In genomic region chr1:220281159-220281574, GRCh38 we compare ENCODE assay signal across 8 cellular contexts. TPM values are rescaled to one million over a fixed set of nuclear protein-coding genes. Genes with fewer than 3 reads are reported as not detected.
DNase-seq lines count a peak whose midpoint lies in the region; ATAC-seq and TF ChIP-seq lines count a peak whose summit lies in the region.

No MANE protein-coding gene starts in this region.

- no peak for ATAC-seq in HG02981 (IDR thresholded peaks at IDR 0.05; ENCODE audit: unreplicated experiment)
- no peak for ATAC-seq in activated T-helper 17 cell treated with anti-CD3 and anti-CD28 coated beads, Interleukin-2, amount 50 U/mL, for 72 hours (replicated peaks)

- CTCF ChIA-PET in activated CD4-positive, alpha-beta T cell treated with anti-CD3 and anti-CD28 coated beads, Interleukin-2, amount 10 ng/mL, durations not matched to agents 7 days and 5 days (lab: Charles Lee) = interaction anchor here (2.9 kb wide), 1 partner anchor 11 kb away, joined by 8 read pairs; no protein-coding TSS in a partner anchor

- no peak overlapping the region for H3K4me3 ChIP-seq in H7 (ENCODE audit: insufficient read depth, low read depth, low read length)
- H3K4me3 ChIP-seq in hepatocyte = no peak overlapping the region

- no peaks in the 10 kb centered on the region for H3K79me2 ChIP-seq in hepatocyte

- no peak overlapping the region for H3K27ac Mint-ChIP-seq in activated T-helper 17 cell treated with anti-CD3 and anti-CD28 coated beads, Interleukin-2, amount 50 U/mL, for 72 hours
- H3K27ac Mint-ChIP-seq in activated CD4-positive, alpha-beta T cell treated with anti-CD3 and anti-CD28 coated beads, Interleukin-2, amount 10 ng/mL, durations not matched to agents 7 days and 5 days = no peak overlapping the region

- 91% methylated on average over 2 of the region's 2 CpGs for WGBS in hepatocyte (ENCODE audit: low lambda C conversion rate, missing lambda C conversion rate)

- in situ Hi-C loops in Caki2 (cut with HindIII; ENCODE audit: low pct_unique_long_range_greater_than_20kb, low sequenced_read_pairs) = no loop called here

- no peaks in the 10 kb centered on the region for H3K9me2 ChIP-seq in hepatocyte (replicated peaks; ENCODE audit: insufficient read depth)

- no peaks in the 10 kb centered on the region for H3K36me3 ChIP-seq in H7 (replicated peaks; ENCODE audit: control insufficient read depth, insufficient read depth, low read length)
- no peaks in the 10 kb centered on the region for H3K36me3 ChIP-seq in hepatocyte (replicated peaks; ENCODE audit: insufficient read depth, low read depth)

- no peak overlapping the region for H2AFZ ChIP-seq in hepatocyte

- POLR2A ChIA-PET in activated CD4-positive, alpha-beta T cell treated with anti-CD3 and anti-CD28 coated beads, Interleukin-2, amount 10 ng/mL, durations not matched to agents 7 days and 5 days (lab: Charles Lee) = no interaction called here

- DNase-seq in Caki2 (ENCODE audit: low read depth) (peak; percentile 30), H7 (peak; percentile 5), RPMI7951 (ENCODE audit: low read depth) (peak; percentile 31), hepatocyte (ENCODE audit: low spot score) (peak; percentile 16), glomerular visceral epithelial cell (ENCODE audit: extremely low spot score) (no peak)
- no peak for DNase-seq in activated CD4-positive, alpha-beta T cell treated with anti-CD3 and anti-CD28 coated beads, Interleukin-2, amount 10 ng/mL, durations not matched to agents 7 days and 5 days

- no peak overlapping the region for H3K4me2 ChIP-seq in hepatocyte

- H4K20me1 ChIP-seq in hepatocyte (ENCODE audit: insufficient read depth, poor library complexity, severe bottlenecking) = no peaks in the 10 kb centered on the region

- no peaks in the 10 kb centered on the region for H3K9me3 Mint-ChIP-seq in activated T-helper 17 cell treated with anti-CD3 and anti-CD28 coated beads, Interleukin-2, amount 50 U/mL, for 72 hours
- no peaks in the 10 kb centered on the region for H3K9me3 Mint-ChIP-seq in activated CD4-positive, alpha-beta T cell treated with anti-CD3 and anti-CD28 coated beads, Interleukin-2, amount 10 ng/mL, durations not matched to agents 7 days and 5 days

- H3K27me3 ChIP-seq in H7 (ENCODE audit: control insufficient read depth, insufficient read depth, low read length) (no peaks in the 10 kb centered on the region), hepatocyte (peaks cover 9% of the 10 kb centered on the region)

- H3K9me3 ChIP-seq in hepatocyte (ENCODE audit: low read depth) = no peaks in the 10 kb centered on the region

- TF ChIP-seq CTCF in hepatocyte (IDR thresholded peaks at IDR 0.05; ENCODE audit: poor library complexity) = peak; percentile 58

- H3K27me3 Mint-ChIP-seq in activated T-helper 17 cell treated with anti-CD3 and anti-CD28 coated beads, Interleukin-2, amount 50 U/mL, for 72 hours = peaks cover 6% of the 10 kb centered on the region
- peaks cover 13% of the 10 kb centered on the region for H3K27me3 Mint-ChIP-seq in activated CD4-positive, alpha-beta T cell treated with anti-CD3 and anti-CD28 coated beads, Interleukin-2, amount 10 ng/mL, durations not matched to agents 7 days and 5 days

- H3K36me3 Mint-ChIP-seq in activated T-helper 17 cell treated with anti-CD3 and anti-CD28 coated beads, Interleukin-2, amount 50 U/mL, for 72 hours (ENCODE audit: low read depth) = no peaks in the 10 kb centered on the region
- no peaks in the 10 kb centered on the region for H3K36me3 Mint-ChIP-seq in activated CD4-positive, alpha-beta T cell treated with anti-CD3 and anti-CD28 coated beads, Interleukin-2, amount 10 ng/mL, durations not matched to agents 7 days and 5 days (ENCODE audit: low read depth)

- no peak overlapping the region for H3K27ac ChIP-seq in hepatocyte

- H3K4me3 Mint-ChIP-seq in activated T-helper 17 cell treated with anti-CD3 and anti-CD28 coated beads, Interleukin-2, amount 50 U/mL, for 72 hours = no peak overlapping the region
- no peak overlapping the region for H3K4me3 Mint-ChIP-seq in activated CD4-positive, alpha-beta T cell treated with anti-CD3 and anti-CD28 coated beads, Interleukin-2, amount 10 ng/mL, durations not matched to agents 7 days and 5 days

- no peaks in the 10 kb centered on the region for H3K4me1 Mint-ChIP-seq in activated T-helper 17 cell treated with anti-CD3 and anti-CD28 coated beads, Interleukin-2, amount 50 U/mL, for 72 hours
- H3K4me1 Mint-ChIP-seq in activated CD4-positive, alpha-beta T cell treated with anti-CD3 and anti-CD28 coated beads, Interleukin-2, amount 10 ng/mL, durations not matched to agents 7 days and 5 days = no peaks in the 10 kb centered on the region

- no peaks in the 10 kb centered on the region for H3K4me1 ChIP-seq in hepatocyte (ENCODE audit: insufficient read depth)

RNA-seq across cellular contexts. Expression of gene RAB3GAP2, which starts 8.9 kb away (rescaled TPM):
- 11.2 and 19.8 TPM in 2 replicates for total RNA-seq in Caki2 (2014; rRNA removed; shearing (Covaris generic); ENCODE audit: low replicate concordance)
- total RNA-seq in H7 (2014; rRNA removed; shearing (Covaris generic)) = 32.4 and 43.5 TPM in 2 replicates
- total RNA-seq in RPMI7951 (2014; rRNA removed; shearing (Covaris generic)) = 16.5 and 18.3 TPM in 2 replicates
- 25.2 and 31.6 TPM in 2 replicates for total RNA-seq in hepatocyte
- 12.6 and 13.7 TPM in 2 replicates for polyA plus RNA-seq in hepatocyte
- total RNA-seq in activated T-helper 17 cell treated with anti-CD3 and anti-CD28 coated beads, Interleukin-2, amount 50 U/mL, for 72 hours = 10 to 100 TPM; 50.1 to 50.5 TPM
- total RNA-seq in activated CD4-positive, alpha-beta T cell treated with anti-CD3 and anti-CD28 coated beads, Interleukin-2, amount 10 ng/mL, durations not matched to agents 7 days and 5 days = 10 to 100 TPM; 49.5 to 55.4 TPM

Comparison
In these comparisons a context has a peak if more than half of its experiments do, and no peak if none do; other contexts are left out.
1. DNase-seq: peak in Caki2 (single experiment), H7 (single experiment), RPMI7951 (single experiment) and hepatocyte (single experiment); none in glomerular visceral epithelial cell (single experiment) and activated CD4-positive, alpha-beta T cell treated with anti-CD3 and anti-CD28 coated beads, Interleukin-2, amount 10 ng/mL, durations not matched to agents 7 days and 5 days (single experiment).